ENCODE assay signal across 3 cellular contexts in genomic region chr12:10215951-10216350, GRCh38. TPM values are rescaled to one million over a fixed set of nuclear protein-coding genes. Genes with fewer than 3 reads are reported as not detected.
"Had no signal": no experiment of that assay in that cellular context is flagged by ENCODE, and none has a peak within 500 bp of the region (broad histone marks: within the 10 kb centered on the region; RNA-seq: fewer than 3 reads in every experiment).

No MANE protein-coding gene starts in this region.

RNA-seq across cellular contexts. Expression of gene TMEM52B, which starts 37.1 kb away (rescaled TPM):
- total RNA-seq: cardiac muscle cell had no signal
- polyA plus RNA-seq: cardiac muscle cell; naive thymus-derived CD4-positive, alpha-beta T cell had no signal

RNA-seq across cellular contexts. Expression of gene OLR1, which starts 44.0 kb away (rescaled TPM):
- total RNA-seq: cardiac muscle cell, SK-MEL-5 had no signal
- polyA plus RNA-seq: naive thymus-derived CD4-positive, alpha-beta T cell had no signal
